Comparison of ENCODE assay signal across 11 cellular contexts in the genomic region with DNA sequence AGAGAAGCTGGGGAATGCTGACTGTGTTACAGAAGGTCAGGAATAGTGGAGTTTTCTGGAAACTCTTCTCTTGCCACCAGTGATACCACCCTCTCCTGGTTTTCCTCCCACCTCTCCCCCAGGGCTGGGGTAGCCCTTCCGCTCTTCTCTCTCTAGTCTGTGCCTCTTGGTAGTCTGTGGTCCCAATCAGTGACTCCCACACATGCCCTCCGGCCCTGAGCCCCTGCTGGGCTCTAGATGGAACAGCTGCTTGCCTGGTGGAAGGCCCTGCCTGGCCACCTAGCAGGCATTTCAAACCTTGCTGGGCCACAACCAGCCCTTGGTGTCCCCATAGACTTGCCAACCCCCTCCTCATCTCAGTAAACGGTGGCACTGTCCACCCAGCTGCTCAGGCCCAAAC. TPM values are rescaled to one million over a fixed set of nuclear protein-coding genes. Genes with fewer than 3 reads are reported as not detected.
DNase-seq lines count a peak whose midpoint lies in the region; ATAC-seq and TF ChIP-seq lines count a peak whose summit lies in the region.
"Had no signal": no experiment of that assay in that cellular context is flagged by ENCODE, and none has a peak within 500 bp of the region (broad histone marks: within the 10 kb centered on the region; RNA-seq: fewer than 3 reads in every experiment).

No MANE protein-coding gene starts in this region.

- H3K36me3 ChIP-seq in BE2C (no peaks in the 10 kb centered on the region; the same call in 1 of the 2 replicates), RWPE2 (ENCODE audit: low read depth) (no peaks in the 10 kb centered on the region)

- H3K4me3 ChIP-seq in BE2C (ENCODE audit: low read depth, low read length) (no peak overlapping the region), RWPE2 (ENCODE audit: severe bottlenecking) (no peak overlapping the region)

- H3K4me1 ChIP-seq in BE2C, result peaks cover 42% of the 10 kb centered on the region
- H3K4me1 ChIP-seq in RWPE2 (ENCODE audit: insufficient read depth, poor library complexity, severe bottlenecking), result peaks cover 56% of the 10 kb centered on the region

- DNase-seq in BE2C (no peak), RWPE2 (ENCODE audit: low spot score) (no peak), epithelial cell of prostate (ENCODE audit: low read depth, low spot score) (no peak), retina (peak; percentile 32), kidney tubule cell (ENCODE audit: low spot score) (no peak), NCI-H1048 (lab: John Stamatoyannopoulos, UW) (no peak)
- DNase-seq: NCI-H187; stimulated activated CD4-positive, alpha-beta T cell treated with anti-CD3 and anti-CD28 coated beads, Interleukin-2, amount 100 ng/mL, for 48 hours; T-cell had no signal

- H3K27me3 ChIP-seq in BE2C (no peaks in the 10 kb centered on the region), RWPE2 (ENCODE audit: insufficient read depth, poor library complexity, severe bottlenecking) (no peaks in the 10 kb centered on the region)

- H3K27ac ChIP-seq in RWPE2 (ENCODE audit: poor library complexity, severe bottlenecking) (peak overlapping the region; percentile 92), epithelial cell of prostate (peak overlapping the region; percentile 78)

- H3K9me3 ChIP-seq in BE2C, result no peaks in the 10 kb centered on the region
- no peaks in the 10 kb centered on the region for H3K9me3 ChIP-seq in RWPE2 (ENCODE audit: severe bottlenecking)

- TF ChIP-seq CTCF in BE2C (IDR thresholded peaks at IDR 0.05; ENCODE audit: low read depth, low read length) (peak; percentile 16; the same call in 1 of the 2 replicates), RWPE2 (IDR thresholded peaks at IDR 0.05; ENCODE audit: poor library complexity, severe bottlenecking) (no peak)

- ATAC-seq in RWPE2 (ENCODE audit: low read depth) (no peak), GM19395 (IDR thresholded peaks at IDR 0.05; ENCODE audit: unreplicated experiment) (no peak), HG02610 (IDR thresholded peaks at IDR 0.05; ENCODE audit: unreplicated experiment) (no peak)
- ATAC-seq: T-cell had no signal

RNA-seq across cellular contexts. Expression of gene MTSS2, which starts 15.2 kb away (rescaled TPM):
- polyA plus RNA-seq in BE2C (2012; ENCODE audit: insufficient read depth, insufficient read length, low read depth), result 211 TPM

RNA-seq across cellular contexts. Expression of gene IL34, which starts 54.7 kb away (rescaled TPM):
- not detected for polyA plus RNA-seq in BE2C (2012; ENCODE audit: insufficient read depth, insufficient read length, low read depth)
